ENCODE assay signal across 8 cellular contexts in genomic region chr5:81194633-81195333, GRCh38. TPM values are rescaled to one million over a fixed set of nuclear protein-coding genes. Genes with fewer than 3 reads are reported as not detected.
DNase-seq lines count a peak whose midpoint lies in the region; ATAC-seq, FAIRE-seq and TF ChIP-seq lines count a peak whose summit lies in the region.

No MANE protein-coding gene starts in this region.

- intact Hi-C loops in pancreas (cut with DNase I): no loop called here

- DNase-seq in DMS53 treated with DMSO at 0.1 percent for 48 hours (lab: John Stamatoyannopoulos, UW; ENCODE audit: unreplicated experiment) (peak; percentile 71), LNCaP clone FGC (ENCODE audit: low read depth) (peak; percentile 40), SK-N-DZ (ENCODE audit: low spot score) (peak; percentile 88), glomerular endothelial cell (ENCODE audit: extremely low read depth, low read depth, low spot score) (peak; percentile 20), pancreas (peak; percentile 50 to 93 (median 80)), thoracic aorta (ENCODE audit: low spot score) (peak; percentile 39)
- DNase-seq in activated naive CD4-positive, alpha-beta T cell (lab: John Stamatoyannopoulos, UW): peak; percentile 68 to 76 (median 74)

- ATAC-seq in GM21825 (IDR thresholded peaks at IDR 0.05; ENCODE audit: unreplicated experiment) (peak; percentile 96), pancreas (peak; percentile 97 to 100 (median 100)), thoracic aorta (ENCODE audit: insufficient number of reproducible peaks, low FRiP score, low read depth) (no peak)

- FAIRE-seq in pancreas (lab: Jason Lieb, UNC): peak; percentile 34

- no peaks in the 10 kb centered on the region for H3K27me3 ChIP-seq in pancreas
- no peaks in the 10 kb centered on the region for H3K27me3 ChIP-seq in thoracic aorta (replicated peaks; ENCODE audit: insufficient read depth)

- WGBS in pancreas, 2 donors: 24 to 25% methylated on average over 31 of the region's 31 CpGs

- peaks cover 0 to 3% (median 0%) of the 10 kb centered on the region in 3 donors for H3K4me1 ChIP-seq in pancreas
- peaks cover 3 to 9% of the 10 kb centered on the region in 2 donors for H3K4me1 ChIP-seq in thoracic aorta (ENCODE audit: control insufficient read depth in 1 of 2, low read depth in 2 of 2)

- H3K4me3 ChIP-seq in LNCaP clone FGC (ENCODE audit: low read depth, low read length) (no peak overlapping the region), pancreas (no peak overlapping the region), thoracic aorta (peak overlapping the region; percentile 32)

- TF ChIP-seq CTCF in LNCaP clone FGC (IDR thresholded peaks at IDR 0.05; ENCODE audit: control insufficient read depth, extremely low read depth, insufficient read depth): peak; percentile 90
- peak; percentile 65 to 88 (median 82) for TF ChIP-seq CTCF in pancreas (IDR thresholded peaks at IDR 0.05)
- peak; percentile 86 for TF ChIP-seq CTCF in thoracic aorta (IDR thresholded peaks at IDR 0.05)

- no peaks in the 10 kb centered on the region for H3K36me3 ChIP-seq in pancreas
- H3K36me3 ChIP-seq in thoracic aorta: no peaks in the 10 kb centered on the region

- no peak overlapping the region for H3K27ac ChIP-seq in pancreas
- no peak overlapping the region for H3K27ac ChIP-seq in thoracic aorta

- H3K9me3 ChIP-seq in pancreas: no peaks in the 10 kb centered on the region
- no peaks in the 10 kb centered on the region for H3K9me3 ChIP-seq in thoracic aorta

RNA-seq across cellular contexts. Expression of gene CKMT2, which starts 38.3 kb away (rescaled TPM):
- polyA plus RNA-seq in SK-N-DZ (2014; cell fraction: cytosol; rRNA removed): not detected in 2 replicates
- not detected in 2 replicates for polyA plus RNA-seq in SK-N-DZ (2014; cell fraction: nucleus; rRNA removed)
- total RNA-seq in glomerular endothelial cell: 0.34 TPM in 1 of 2 replicates, not detected in the other
- 1 to 10 TPM in 5 of 6 donors, under 1 TPM in 1; 0.82 to 3.1 (median 1.9) TPM for total RNA-seq in pancreas
- polyA plus RNA-seq in pancreas: 1 to 10 TPM; 1.8 to 3.2 TPM
- 10 to 100 TPM; 16.8 to 20.6 TPM for total RNA-seq in thoracic aorta

Comparison
In these comparisons a context has a peak if more than half of its experiments do, and no peak if none do; other contexts are left out.
1. DNase-seq: peak in every context shown above with its lines; median percentile 88 in SK-N-DZ; 80 in pancreas; 74 in activated naive CD4-positive, alpha-beta T cell; 71 in DMS53 treated with DMSO at 0.1 percent for 48 hours; 40 in LNCaP clone FGC; 39 in thoracic aorta; 20 in glomerular endothelial cell.
2. RNA of gene CKMT2, which starts 38.3 kb away (total RNA-seq): 16.8 to 20.6 TPM in thoracic aorta; 0.82 to 3.1 TPM in pancreas and 0.34 TPM in glomerular endothelial cell; every median in the first group is over 4 times any median in the second.
3. Peak in every context shown above with its lines, with median percentiles within 50 percentile points of each other: CTCF ChIP-seq.